Comparison of ENCODE assay signal across 12 cellular contexts in the genomic region with DNA sequence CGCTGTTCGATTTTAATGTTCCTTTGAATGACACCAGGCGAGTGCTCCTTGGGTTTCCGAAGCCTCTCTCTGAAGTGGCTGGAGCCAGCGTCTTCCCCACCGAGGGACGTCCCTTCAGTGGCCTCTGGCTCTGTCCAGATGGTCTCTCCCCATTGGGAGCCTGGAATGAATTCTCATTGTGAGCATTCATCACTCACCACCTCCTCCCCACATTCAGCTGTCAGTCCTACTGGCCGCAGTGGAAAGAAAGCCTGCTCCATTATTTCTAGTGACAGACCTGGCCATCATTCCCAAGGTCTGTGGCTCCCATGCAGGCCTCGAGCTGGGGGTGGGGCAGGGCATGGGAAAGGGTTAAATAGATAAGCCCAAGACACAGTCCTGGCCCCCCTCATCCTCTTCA. TPM values are rescaled to one million over a fixed set of nuclear protein-coding genes. Genes with fewer than 3 reads are reported as not detected.
A peak's percentile ranks its signal among the peaks of the same experiment; 100 is the strongest.
DNase-seq lines count a peak whose midpoint lies in the region; ATAC-seq and TF ChIP-seq lines count a peak whose summit lies in the region.
"Had no signal": no experiment of that assay in that cellular context is flagged by ENCODE, and none has a peak within 500 bp of the region (broad histone marks: within the 10 kb centered on the region; RNA-seq: fewer than 3 reads in every experiment).

No MANE protein-coding gene starts in this region.

- H3K27ac ChIP-seq in colonic mucosa = peak overlapping the region; percentile 90

- H3K4me3 Mint-ChIP-seq in stimulated activated naive CD8-positive, alpha-beta T cell treated with anti-CD3 and anti-CD28 coated beads, Interleukin-15, Interleukin-2, amounts not matched to agents 100 ng/mL and 50 ng/mL, for 24 hours = no peak overlapping the region
- peak overlapping the region; percentile 58 for H3K4me3 Mint-ChIP-seq in nephron progenitor cell

- no peaks in the 10 kb centered on the region for H3K36me3 ChIP-seq in colonic mucosa

- no peaks in the 10 kb centered on the region for H3K9me3 ChIP-seq in colonic mucosa

- H3K27me3 Mint-ChIP-seq in stimulated activated naive CD8-positive, alpha-beta T cell treated with anti-CD3 and anti-CD28 coated beads, Interleukin-15, Interleukin-2, amounts not matched to agents 100 ng/mL and 50 ng/mL, for 24 hours = no peaks in the 10 kb centered on the region
- H3K27me3 Mint-ChIP-seq in nephron progenitor cell (ENCODE audit: low read depth, poor library complexity) = no peaks in the 10 kb centered on the region

- DNase-seq in stimulated activated naive CD8-positive, alpha-beta T cell treated with anti-CD3 and anti-CD28 coated beads, Interleukin-15, Interleukin-2, amounts not matched to agents 100 U/mL and 50 U/mL, for 24 hours = no peak
- no peak for DNase-seq in colonic mucosa
- peak; percentile 36 for DNase-seq in nephron progenitor cell
- DNase-seq in epidermal melanocyte (ENCODE audit: insufficient read length, low spot score) = no peak
- no peak for DNase-seq in NCI-H1694 treated with DMSO at 0.1 percent for 48 hours (lab: John Stamatoyannopoulos, UW)
- no peak for DNase-seq in cortex of kidney (lab: John Stamatoyannopoulos, UW)
- no peak for DNase-seq in kidney tubule cell (ENCODE audit: low spot score)
- DNase-seq: cerebellar nuclear complex, COR-L47, foreskin melanocyte, NCI-H2029 had no signal

- H3K27me3 ChIP-seq in colonic mucosa = no peaks in the 10 kb centered on the region

- no peak for TF ChIP-seq CTCF in colonic mucosa (IDR thresholded peaks at IDR 0.05)
- no peak for TF ChIP-seq CTCF in nephron progenitor cell (IDR thresholded peaks at IDR 0.05)

- H3K9me3 Mint-ChIP-seq in stimulated activated naive CD8-positive, alpha-beta T cell treated with anti-CD3 and anti-CD28 coated beads, Interleukin-15, Interleukin-2, amounts not matched to agents 100 ng/mL and 50 ng/mL, for 24 hours = no peaks in the 10 kb centered on the region
- H3K9me3 Mint-ChIP-seq in nephron progenitor cell = no peaks in the 10 kb centered on the region

- H3K9ac ChIP-seq in colonic mucosa (ENCODE audit: low read depth in 2 of 2, low read length in 2 of 2) = no peak overlapping the region

- H3K4me1 ChIP-seq in colonic mucosa = peaks cover 33% of the 10 kb centered on the region

- ATAC-seq in stimulated activated naive CD8-positive, alpha-beta T cell treated with anti-CD3 and anti-CD28 coated beads, Interleukin-15, Interleukin-2, amounts not matched to agents 100 U/mL and 50 U/mL, for 24 hours = no peak

- H3K4me1 Mint-ChIP-seq in stimulated activated naive CD8-positive, alpha-beta T cell treated with anti-CD3 and anti-CD28 coated beads, Interleukin-15, Interleukin-2, amounts not matched to agents 100 ng/mL and 50 ng/mL, for 24 hours (ENCODE audit: low read depth) = peaks cover 94% of the 10 kb centered on the region
- H3K4me1 Mint-ChIP-seq in nephron progenitor cell = peaks cover 89% of the 10 kb centered on the region

- H3K27ac Mint-ChIP-seq in stimulated activated naive CD8-positive, alpha-beta T cell treated with anti-CD3 and anti-CD28 coated beads, Interleukin-15, Interleukin-2, amounts not matched to agents 100 ng/mL and 50 ng/mL, for 24 hours = peak overlapping the region; percentile 69
- peak overlapping the region; percentile 80 for H3K27ac Mint-ChIP-seq in nephron progenitor cell

- H3K36me3 Mint-ChIP-seq in stimulated activated naive CD8-positive, alpha-beta T cell treated with anti-CD3 and anti-CD28 coated beads, Interleukin-15, Interleukin-2, amounts not matched to agents 100 ng/mL and 50 ng/mL, for 24 hours (ENCODE audit: low read depth) = peaks cover 8% of the 10 kb centered on the region
- no peaks in the 10 kb centered on the region for H3K36me3 Mint-ChIP-seq in nephron progenitor cell (ENCODE audit: low read depth)

- no peak overlapping the region for H3K4me3 ChIP-seq in colonic mucosa

- intact Hi-C loops in colonic mucosa (cut with DNase I) = no loop called here

RNA-seq across cellular contexts. Expression of gene ZNF710, which starts 35.2 kb away (rescaled TPM):
- 10 to 100 TPM; 35.0 to 43.7 TPM for total RNA-seq in colonic mucosa
